In the genomic region with DNA sequence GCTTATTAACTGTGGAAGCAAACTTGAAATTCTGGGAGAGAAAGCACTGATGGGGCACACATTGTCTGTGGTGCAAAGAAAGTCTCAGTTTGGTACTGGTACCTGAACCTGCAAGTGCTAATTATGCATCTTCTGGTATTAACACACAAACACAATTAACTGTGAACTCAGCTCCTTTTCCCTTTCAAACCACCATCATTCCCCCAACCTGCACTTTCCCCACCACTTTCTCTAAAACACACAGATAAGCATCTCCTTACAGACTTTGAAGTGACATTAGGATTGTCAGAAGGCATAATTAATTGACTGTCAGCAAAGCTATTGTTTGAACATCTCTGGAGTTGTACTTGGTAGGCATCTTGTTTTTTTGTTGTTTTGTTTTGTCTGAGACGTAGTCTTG, we compare ENCODE assay signal across 1 cellular context.
TF ChIP-seq lines count a peak whose summit lies in the region.

No MANE protein-coding gene starts in this region.

TF ChIP-seq in HepG2, 621 proteins besides CTCF, POLR2A, EP300 and RAD21 (continued from another document):
- TF ChIP-seq AGO1 (IDR thresholded peaks at IDR 0.05; ENCODE audit: low read depth, low read length, poor library complexity, severe bottlenecking) = no peak
